6 cellular contexts compared by ENCODE assay signal in the genomic region with DNA sequence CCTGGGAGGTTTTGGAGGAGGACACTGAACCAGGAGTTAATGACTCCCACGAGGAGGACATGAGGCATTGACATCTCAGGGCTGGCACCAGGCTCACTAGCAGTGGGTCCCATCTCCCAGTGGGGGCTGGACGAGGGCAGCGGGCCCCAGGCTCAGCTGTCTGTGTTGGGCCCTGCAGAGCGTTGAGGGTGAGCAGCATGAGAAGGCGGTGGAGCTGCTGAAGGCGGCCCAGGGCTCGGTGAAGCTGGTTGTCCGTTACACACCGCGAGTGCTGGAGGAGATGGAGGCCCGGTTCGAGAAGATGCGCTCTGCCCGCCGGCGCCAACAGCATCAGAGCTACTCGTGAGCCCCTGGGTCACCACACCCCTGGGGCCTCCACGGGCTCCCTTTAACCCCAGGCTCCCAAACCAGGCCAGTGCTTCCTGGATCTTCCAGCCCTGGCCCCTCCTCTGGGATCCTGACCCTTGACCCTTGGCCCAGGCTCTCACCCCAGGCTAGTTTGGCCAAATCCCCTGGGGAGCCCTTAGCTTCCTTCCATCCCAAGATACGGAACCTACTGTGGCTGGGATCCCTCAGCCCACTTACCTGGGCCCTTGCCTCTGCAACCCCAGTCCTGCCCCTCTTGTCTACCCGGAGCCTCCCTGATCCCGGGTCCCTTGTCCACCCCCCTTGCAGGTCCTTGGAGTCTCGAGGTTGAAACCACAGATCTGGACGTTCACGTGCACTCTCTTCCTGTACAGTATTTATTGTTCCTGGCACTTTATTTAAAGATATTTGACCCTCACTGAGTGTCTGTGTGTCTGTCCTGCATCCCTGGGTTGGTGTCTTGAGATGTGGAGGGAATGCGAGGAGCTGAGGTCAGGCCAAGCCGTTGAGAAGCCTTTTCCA. TPM values are rescaled to one million over a fixed set of nuclear protein-coding genes. Genes with fewer than 3 reads are reported as not detected.
DNase-seq lines count a peak whose midpoint lies in the region; ATAC-seq and TF ChIP-seq lines count a peak whose summit lies in the region.

No MANE protein-coding gene starts in this region.

- H3K36me3 ChIP-seq in heart right ventricle (no peaks in the 10 kb centered on the region), thoracic aorta (no peaks in the 10 kb centered on the region)

- H3K9me3 ChIP-seq in heart right ventricle (no peaks in the 10 kb centered on the region), thoracic aorta (no peaks in the 10 kb centered on the region)

- H3K27me3 ChIP-seq in heart right ventricle (peaks cover 0 to 19% (median 0%) of the 10 kb centered on the region in 7 donors), thoracic aorta (replicated peaks; ENCODE audit: insufficient read depth) (no peaks in the 10 kb centered on the region)

- peaks cover 35% of the 10 kb centered on the region for H3K4me1 Mint-ChIP-seq in activated CD4-positive, alpha-beta T cell treated with anti-CD3 and anti-CD28 coated beads for 36 hours

- H3K4me3 ChIP-seq in heart right ventricle (peak overlapping the region; percentile 41 to 85 (median 64)), thoracic aorta (peak overlapping the region; percentile 88)

- peak overlapping the region; percentile 86 to 99 (median 97) for H3K27ac ChIP-seq in heart right ventricle
- H3K27ac ChIP-seq in thoracic aorta: peak overlapping the region; percentile 91 to 98

- POLR2A ChIA-PET in activated CD4-positive, alpha-beta T cell treated with anti-CD3 and anti-CD28 coated beads for 36 hours (lab: Charles Lee): interaction anchor here (0.5 to 1.3 kb wide), 3 partner anchors 10 to 441 kb away, joined by 3 to 4 read pairs (median 4); no protein-coding TSS in a partner anchor

- peak overlapping the region; percentile 80 for H3K4me3 Mint-ChIP-seq in activated CD4-positive, alpha-beta T cell treated with anti-CD3 and anti-CD28 coated beads for 36 hours

- H3K27ac Mint-ChIP-seq in activated CD4-positive, alpha-beta T cell treated with anti-CD3 and anti-CD28 coated beads for 36 hours: peak overlapping the region; percentile 84

- ATAC-seq in activated CD4-positive, alpha-beta T cell treated with anti-CD3 and anti-CD28 coated beads for 36 hours: no peak
- ATAC-seq in heart right ventricle (no peak), thoracic aorta (ENCODE audit: insufficient number of reproducible peaks, low FRiP score, low read depth) (no peak), GM18498 (IDR thresholded peaks at IDR 0.05; ENCODE audit: unreplicated experiment) (no peak)
- no peak for ATAC-seq in activated CD4-positive, CD25-positive, alpha-beta regulatory T cell treated with anti-CD3 and anti-CD28 coated beads, Interleukin-2, amount 50 U/mL, for 24 hours

- H3K36me3 Mint-ChIP-seq in activated CD4-positive, alpha-beta T cell treated with anti-CD3 and anti-CD28 coated beads for 36 hours (ENCODE audit: low read depth): peaks cover 2% of the 10 kb centered on the region

- H3K27me3 Mint-ChIP-seq in activated CD4-positive, alpha-beta T cell treated with anti-CD3 and anti-CD28 coated beads for 36 hours: peaks cover 8% of the 10 kb centered on the region

- no peak for DNase-seq in activated CD4-positive, alpha-beta T cell treated with anti-CD3 and anti-CD28 coated beads for 36 hours
- no peak for DNase-seq in activated CD4-positive, alpha-beta T cell treated with anti-CD3 and anti-CD28 coated beads for 1 hour
- peak; percentile 42 to 46 for DNase-seq in heart right ventricle
- no peak for DNase-seq in thoracic aorta (ENCODE audit: low spot score)

- CTCF ChIA-PET in activated CD4-positive, alpha-beta T cell treated with anti-CD3 and anti-CD28 coated beads for 36 hours (lab: Charles Lee): interaction anchor here (0.5 to 0.6 kb wide), 3 partner anchors 14 to 780 kb away, joined by 3 to 4 read pairs (median 3); no protein-coding TSS in a partner anchor

- H3K4me1 ChIP-seq in heart right ventricle (peaks cover 11 to 56% (median 39%) of the 10 kb centered on the region in 9 donors), thoracic aorta (ENCODE audit: control insufficient read depth in 1 of 2, low read depth in 2 of 2) (peaks cover 17 to 36% of the 10 kb centered on the region in 2 donors)

- TF ChIP-seq CTCF in heart right ventricle (IDR thresholded peaks at IDR 0.05) (no peak), thoracic aorta (IDR thresholded peaks at IDR 0.05) (no peak)

- H3K9me3 Mint-ChIP-seq in activated CD4-positive, alpha-beta T cell treated with anti-CD3 and anti-CD28 coated beads for 36 hours (ENCODE audit: low read depth): no peaks in the 10 kb centered on the region

- intact Hi-C loops in activated CD4-positive, alpha-beta T cell treated with anti-CD3 and anti-CD28 coated beads for 36 hours (cut with DNase I, micrococcal nuclease): loop anchor here (2.0 kb wide), 6 partner anchors 33 to 523 kb away; a partner anchor contains a TSS
- intact Hi-C loops in heart right ventricle (cut with DNase I): loop anchor here in 4 of 10 donors (2.0 to 5.0 kb wide), 3 partner anchors 31 to 39 kb away; a partner anchor contains a TSS

- WGBS in heart right ventricle, 2 donors: 64 to 70% methylated on average over 26 of the region's 26 CpGs

RNA-seq across cellular contexts. Expression of a gene that starts 1.0 kb away (rescaled TPM):
- total RNA-seq in activated CD4-positive, alpha-beta T cell treated with anti-CD3 and anti-CD28 coated beads for 36 hours: 1 to 10 TPM; 1.7 to 2.0 TPM
- 1 to 10 TPM in 5 of 10 donors, under 1 TPM in 5; 0.64 to 2.3 (median 1.0) TPM for total RNA-seq in heart right ventricle
- 1 to 10 TPM; 1.9 to 5.4 TPM for polyA plus RNA-seq in heart right ventricle
- not detected for total RNA-seq in thoracic aorta

RNA-seq across cellular contexts. Expression of a gene that starts 1.4 kb away (rescaled TPM):
- total RNA-seq in activated CD4-positive, alpha-beta T cell treated with anti-CD3 and anti-CD28 coated beads for 36 hours: 1 to 10 TPM; 5.4 to 6.1 TPM
- total RNA-seq in heart right ventricle (1 to 10 TPM; 3.6 to 7.0 (median 5.8) TPM), thoracic aorta (1 to 10 TPM; 2.7 to 5.0 TPM)
- polyA plus RNA-seq in heart right ventricle: 10 to 100 TPM; 15.4 to 16.7 TPM

RNA-seq across cellular contexts. Expression of a gene that starts 3.8 kb away (rescaled TPM):
- total RNA-seq in activated CD4-positive, alpha-beta T cell treated with anti-CD3 and anti-CD28 coated beads for 36 hours: 1 to 10 TPM; 3.5 to 4.3 TPM
- 10 to 100 TPM; 17.6 to 26.7 (median 23.0) TPM for total RNA-seq in heart right ventricle
- polyA plus RNA-seq in heart right ventricle: 10 to 100 TPM; 25.9 to 38.5 TPM
- 10 to 100 TPM in 1 of 2 donors, not detected in 1; 19.8 TPM for total RNA-seq in thoracic aorta

RNA-seq across cellular contexts. Expression of a gene that starts 32.7 kb away (rescaled TPM):
- 100 to 1,000 TPM; 225 to 306 TPM for total RNA-seq in activated CD4-positive, alpha-beta T cell treated with anti-CD3 and anti-CD28 coated beads for 36 hours
- total RNA-seq in heart right ventricle (100 to 1,000 TPM in 3 of 10 donors, 10 to 100 TPM in 7; 75.2 to 157 (median 88.4) TPM), thoracic aorta (100 to 1,000 TPM; 339 to 438 TPM)
- polyA plus RNA-seq in heart right ventricle: 100 to 1,000 TPM; 114 to 330 TPM

RNA-seq across cellular contexts. Expression of a gene that starts 37.3 kb away (rescaled TPM):
- not detected for total RNA-seq in activated CD4-positive, alpha-beta T cell treated with anti-CD3 and anti-CD28 coated beads for 36 hours
- total RNA-seq in heart right ventricle (1,000 to 10,000 TPM in 6 of 10 donors, 100 to 1,000 TPM in 4; 901 to 1,557 (median 1,052) TPM), thoracic aorta (1 to 10 TPM; 2.2 to 6.5 TPM)
- 100 to 1,000 TPM; 331 to 710 TPM for polyA plus RNA-seq in heart right ventricle

Comparison
In these comparisons a context has a peak if more than half of its experiments do, and no peak if none do; other contexts are left out.
1. DNase-seq: peak in heart right ventricle (2 of 2); none in activated CD4-positive, alpha-beta T cell treated with anti-CD3 and anti-CD28 coated beads for 36 hours (single experiment), activated CD4-positive, alpha-beta T cell treated with anti-CD3 and anti-CD28 coated beads for 1 hour (single experiment) and thoracic aorta (single experiment).